In genomic region chr13:46106839-46107371, GRCh38 we compare ENCODE assay signal across 20 cellular contexts. TPM values are rescaled to one million over a fixed set of nuclear protein-coding genes. Genes with fewer than 3 reads are reported as not detected.
DNase-seq lines count a peak whose midpoint lies in the region; ATAC-seq and TF ChIP-seq lines count a peak whose summit lies in the region.
"Had no signal": no experiment of that assay in that cellular context is flagged by ENCODE, and none has a peak within 500 bp of the region (broad histone marks: within the 10 kb centered on the region; RNA-seq: fewer than 3 reads in every experiment).

No MANE protein-coding gene starts in this region.

- POLR2A ChIA-PET in activated CD8-positive, alpha-beta T cell treated with anti-CD3 and anti-CD28 coated beads, Interleukin-2, amount 10 ng/mL, durations not matched to agents 7 days and 5 days (lab: Charles Lee) = no interaction called here
- POLR2A ChIA-PET in activated CD8-positive, alpha-beta T cell treated with anti-CD3 and anti-CD28 coated beads for 36 hours (lab: Charles Lee) = interaction anchor here (0.6 to 1.0 kb wide), 2 partner anchors 16 to 17 kb away, joined by 3 read pairs; no protein-coding TSS in a partner anchor

- H3K36me3 Mint-ChIP-seq in activated CD8-positive, alpha-beta T cell treated with anti-CD3 and anti-CD28 coated beads, Interleukin-2, amount 10 ng/mL, durations not matched to agents 7 days and 5 days (ENCODE audit: low read depth) = no peaks in the 10 kb centered on the region
- H3K36me3 Mint-ChIP-seq in activated CD8-positive, alpha-beta T cell treated with anti-CD3 and anti-CD28 coated beads for 36 hours (ENCODE audit: low read depth) = no peaks in the 10 kb centered on the region
- peaks cover 15% of the 10 kb centered on the region for H3K36me3 Mint-ChIP-seq in neural crest cell (ENCODE audit: low read depth)

- no peaks in the 10 kb centered on the region for H3K9me3 Mint-ChIP-seq in activated CD8-positive, alpha-beta T cell treated with anti-CD3 and anti-CD28 coated beads, Interleukin-2, amount 10 ng/mL, durations not matched to agents 7 days and 5 days (ENCODE audit: insufficient read depth)
- no peaks in the 10 kb centered on the region for H3K9me3 Mint-ChIP-seq in activated CD8-positive, alpha-beta T cell treated with anti-CD3 and anti-CD28 coated beads for 36 hours
- H3K9me3 Mint-ChIP-seq in neural crest cell = peaks cover 5% of the 10 kb centered on the region
- H3K9me3 Mint-ChIP-seq: nephron progenitor cell had no signal

- intact Hi-C loops in activated CD8-positive, alpha-beta T cell treated with anti-CD3 and anti-CD28 coated beads for 36 hours (cut with micrococcal nuclease) = no loop called here

- peak; percentile 49 for ATAC-seq in activated CD8-positive, alpha-beta T cell treated with anti-CD3 and anti-CD28 coated beads, Interleukin-2, amount 10 ng/mL, durations not matched to agents 7 days and 5 days
- no peak for ATAC-seq in activated CD8-positive, alpha-beta T cell treated with anti-CD3 and anti-CD28 coated beads for 36 hours
- peak; percentile 66 for ATAC-seq in HG03342 (IDR thresholded peaks at IDR 0.05; ENCODE audit: unreplicated experiment)

- no peak for TF ChIP-seq CTCF in activated CD8-positive, alpha-beta T cell treated with anti-CD3 and anti-CD28 coated beads for 36 hours (IDR thresholded peaks at IDR 0.05)
- TF ChIP-seq CTCF in neural crest cell (conservative IDR thresholded peaks at IDR 0.05) = no peak

- CTCF ChIA-PET in activated CD8-positive, alpha-beta T cell treated with anti-CD3 and anti-CD28 coated beads, Interleukin-2, amount 10 ng/mL, durations not matched to agents 7 days and 5 days (lab: Charles Lee) = interaction anchor here (1.0 kb wide), 1 partner anchor 19 kb away, joined by 3 read pairs; no protein-coding TSS in a partner anchor
- CTCF ChIA-PET in activated CD8-positive, alpha-beta T cell treated with anti-CD3 and anti-CD28 coated beads for 36 hours (lab: Charles Lee) = interaction anchor here (1.4 kb wide), 2 partner anchors 12 to 100 kb away, joined by 3 read pairs; no protein-coding TSS in a partner anchor

- H3K27me3 Mint-ChIP-seq in activated CD8-positive, alpha-beta T cell treated with anti-CD3 and anti-CD28 coated beads, Interleukin-2, amount 10 ng/mL, durations not matched to agents 7 days and 5 days (ENCODE audit: low read depth) = peaks cover 24% of the 10 kb centered on the region
- H3K27me3 Mint-ChIP-seq in activated CD8-positive, alpha-beta T cell treated with anti-CD3 and anti-CD28 coated beads for 36 hours = peaks cover 10% of the 10 kb centered on the region
- H3K27me3 Mint-ChIP-seq in neural crest cell (ENCODE audit: low read depth) = no peaks in the 10 kb centered on the region

- no peak for DNase-seq in activated CD8-positive, alpha-beta T cell treated with anti-CD3 and anti-CD28 coated beads, Interleukin-2, amount 10 ng/mL, durations not matched to agents 7 days and 5 days
- no peak for DNase-seq in activated CD8-positive, alpha-beta T cell treated with anti-CD3 and anti-CD28 coated beads for 36 hours
- peak; percentile 47 for DNase-seq in dermis blood vessel endothelial cell
- no peak for DNase-seq in neural crest cell (ENCODE audit: low read depth, low spot score)
- DNase-seq in AG20443 (ENCODE audit: low spot score) = no peak
- DNase-seq in stimulated activated CD4-positive, alpha-beta T cell treated with anti-CD3 and anti-CD28 coated beads, Interleukin-12 subunit alpha, Interleukin-12 subunit beta, amount 100 ng/mL, for 4 hours = no peak
- no peak for DNase-seq in NCI-H1105 (lab: John Stamatoyannopoulos, UW)
- DNase-seq: amniotic stem cell; caudate nucleus; GOT3; MM.1S; NCI-H187; nephron progenitor cell; SIG-M5; small intestine; stimulated activated CD8-positive, alpha-beta memory T cell treated with anti-CD3 and anti-CD28 coated beads, Interleukin-4, amount 100 ng/mL, for 48 hours had no signal

- peaks cover 15% of the 10 kb centered on the region for H3K4me1 Mint-ChIP-seq in activated CD8-positive, alpha-beta T cell treated with anti-CD3 and anti-CD28 coated beads, Interleukin-2, amount 10 ng/mL, durations not matched to agents 7 days and 5 days (ENCODE audit: low read depth)
- peaks cover 10% of the 10 kb centered on the region for H3K4me1 Mint-ChIP-seq in activated CD8-positive, alpha-beta T cell treated with anti-CD3 and anti-CD28 coated beads for 36 hours (ENCODE audit: low read depth)
- peaks cover 66% of the 10 kb centered on the region for H3K4me1 Mint-ChIP-seq in neural crest cell

- no peak overlapping the region for H3K27ac Mint-ChIP-seq in activated CD8-positive, alpha-beta T cell treated with anti-CD3 and anti-CD28 coated beads, Interleukin-2, amount 10 ng/mL, durations not matched to agents 7 days and 5 days
- no peak overlapping the region for H3K27ac Mint-ChIP-seq in activated CD8-positive, alpha-beta T cell treated with anti-CD3 and anti-CD28 coated beads for 36 hours
- peak overlapping the region; percentile 12 for H3K27ac Mint-ChIP-seq in neural crest cell (ENCODE audit: unreplicated experiment)
- H3K27ac Mint-ChIP-seq: nephron progenitor cell, progenitor cell of endocrine pancreas had no signal

- H3K4me3 Mint-ChIP-seq in activated CD8-positive, alpha-beta T cell treated with anti-CD3 and anti-CD28 coated beads, Interleukin-2, amount 10 ng/mL, durations not matched to agents 7 days and 5 days = no peak overlapping the region
- no peak overlapping the region for H3K4me3 Mint-ChIP-seq in activated CD8-positive, alpha-beta T cell treated with anti-CD3 and anti-CD28 coated beads for 36 hours
- H3K4me3 Mint-ChIP-seq in neural crest cell = no peak overlapping the region
- H3K4me3 Mint-ChIP-seq: nephron progenitor cell had no signal

RNA-seq across cellular contexts. Expression of gene CPB2, which starts 2.1 kb away (rescaled TPM):
- total RNA-seq in activated CD8-positive, alpha-beta T cell treated with anti-CD3 and anti-CD28 coated beads, Interleukin-2, amount 10 ng/mL, durations not matched to agents 7 days and 5 days = not detected
- total RNA-seq in activated CD8-positive, alpha-beta T cell treated with anti-CD3 and anti-CD28 coated beads for 36 hours = not detected
- total RNA-seq in dermis blood vessel endothelial cell = not detected in 2 replicates
- 0.43 and 0.44 TPM in 2 replicates for total RNA-seq in neural crest cell
- total RNA-seq: fibroblast of lung, mesenteric fat pad, progenitor cell of endocrine pancreas had no signal

RNA-seq across cellular contexts. Expression of gene ZC3H13, which starts 54.4 kb away (rescaled TPM):
- total RNA-seq in activated CD8-positive, alpha-beta T cell treated with anti-CD3 and anti-CD28 coated beads, Interleukin-2, amount 10 ng/mL, durations not matched to agents 7 days and 5 days = 10 to 100 TPM; 38.9 to 42.0 TPM
- total RNA-seq in activated CD8-positive, alpha-beta T cell treated with anti-CD3 and anti-CD28 coated beads for 36 hours = 10 to 100 TPM; 40.1 to 41.8 TPM
- 14.1 and 20.7 TPM in 2 replicates for total RNA-seq in dermis blood vessel endothelial cell
- total RNA-seq in neural crest cell = 103 and 113 TPM in 2 replicates
